10 cellular contexts compared by ENCODE assay signal in genomic region chr5:102781786-102782185, GRCh38.
"Had no signal": no experiment of that assay in that cellular context is flagged by ENCODE, and none has a peak within 500 bp of the region (broad histone marks: within the 10 kb centered on the region; RNA-seq: fewer than 3 reads in every experiment).

No MANE protein-coding gene starts in this region.

- H3K27me3 ChIP-seq: dorsolateral prefrontal cortex, stomach, tibial nerve had no signal

- H3K4me3 ChIP-seq: dorsolateral prefrontal cortex, stomach, tibial nerve had no signal

- H3K9me3 ChIP-seq: stomach, tibial nerve had no signal

- DNase-seq: activated CD4-positive, alpha-beta T cell treated with anti-CD3 and anti-CD28 coated beads, Interleukin-2, amount 50 U/mL, for 4 hours; activated effector memory CD4-positive, alpha-beta T cell treated with anti-CD3 and anti-CD28 coated beads, Interleukin-2, amount 50 U/mL, for 16 hours; activated T-cell treated with anti-CD3 and anti-CD28 coated beads, Interleukin-2, amount 50 U/mL, for 24 hours; amygdala; dorsolateral prefrontal cortex; nephron progenitor cell; stomach; T-helper 17 cell had no signal

- ATAC-seq: esophagus mucosa, T-helper 17 cell had no signal

- H3K36me3 ChIP-seq: stomach, tibial nerve had no signal

- H3K27ac ChIP-seq: dorsolateral prefrontal cortex, stomach, tibial nerve had no signal
